29 cellular contexts compared by ENCODE assay signal in genomic region chr5:117333011-117333410, GRCh38.
"Had no signal": no experiment of that assay in that cellular context is flagged by ENCODE, and none has a peak within 500 bp of the region (broad histone marks: within the 10 kb centered on the region; RNA-seq: fewer than 3 reads in every experiment).

No MANE protein-coding gene starts in this region.

- DNase-seq: activated B cell treated with CpG ODN at 0.5 μM for 24 hours; activated CD4-positive, alpha-beta memory T cell treated with anti-CD3 and anti-CD28 coated beads for 36 hours; activated CD4-positive, alpha-beta T cell treated with anti-CD3 and anti-CD28 coated beads for 36 hours; activated CD4-positive, alpha-beta T cell treated with anti-CD3 and anti-CD28 coated beads, Interleukin-2, amount 10 ng/mL, durations not matched to agents 24 days and 14 days; activated CD4-positive, alpha-beta T cell treated with anti-CD3 and anti-CD28 coated beads, Interleukin-2, amount 50 U/mL, for 1 hour; activated CD4-positive, alpha-beta T cell treated with anti-CD3 and anti-CD28 coated beads, Interleukin-2, amount 50 U/mL, for 4 hours; activated CD4-positive, CD25-positive, alpha-beta regulatory T cell treated with anti-CD3 and anti-CD28 coated beads, Interleukin-2, amount 50 U/mL, for 72 hours; activated CD8-positive, alpha-beta memory T cell treated with anti-CD3 and anti-CD28 coated beads, Interleukin-2, amount 50 U/mL, for 4 hours; activated CD8-positive, alpha-beta T cell treated with anti-CD3 and anti-CD28 coated beads for 36 hours; activated effector memory CD4-positive, alpha-beta T cell treated with anti-CD3 and anti-CD28 coated beads, Interleukin-2, amount 50 U/mL, for 16 hours; activated gamma-delta T cell treated with Interleukin-2 at 50 U/mL for 16 hours; activated naive CD4-positive, alpha-beta T cell; activated naive CD4-positive, alpha-beta T cell treated with anti-CD3 and anti-CD28 coated beads for 36 hours; activated naive CD4-positive, alpha-beta T cell treated with anti-CD3 and anti-CD28 coated beads, Interleukin-2, amount 50 U/mL, for 16 hours; activated naive CD8-positive, alpha-beta T cell treated with anti-CD3 and anti-CD28 coated beads for 36 hours; activated T-cell treated with anti-CD3 and anti-CD28 coated beads for 4 hours; activated T-cell treated with anti-CD3 and anti-CD28 coated beads, Interleukin-2, amount 50 U/mL, for 1 hour; activated T-cell treated with anti-CD3 and anti-CD28 coated beads, Interleukin-2, amount 50 U/mL, for 4 hours; activated T-cell treated with anti-CD3 and anti-CD28 coated beads, Interleukin-2, amount 50 U/mL, for 72 hours; adrenal gland; amniotic stem cell; aorta; body of pancreas; brain microvascular endothelial cell; central memory CD4-positive, alpha-beta T cell; cerebellar nuclear complex; colonic mucosa; T-helper 2 cell; T-helper 9 cell had no signal
